9 cellular contexts compared by ENCODE assay signal in the genomic region with DNA sequence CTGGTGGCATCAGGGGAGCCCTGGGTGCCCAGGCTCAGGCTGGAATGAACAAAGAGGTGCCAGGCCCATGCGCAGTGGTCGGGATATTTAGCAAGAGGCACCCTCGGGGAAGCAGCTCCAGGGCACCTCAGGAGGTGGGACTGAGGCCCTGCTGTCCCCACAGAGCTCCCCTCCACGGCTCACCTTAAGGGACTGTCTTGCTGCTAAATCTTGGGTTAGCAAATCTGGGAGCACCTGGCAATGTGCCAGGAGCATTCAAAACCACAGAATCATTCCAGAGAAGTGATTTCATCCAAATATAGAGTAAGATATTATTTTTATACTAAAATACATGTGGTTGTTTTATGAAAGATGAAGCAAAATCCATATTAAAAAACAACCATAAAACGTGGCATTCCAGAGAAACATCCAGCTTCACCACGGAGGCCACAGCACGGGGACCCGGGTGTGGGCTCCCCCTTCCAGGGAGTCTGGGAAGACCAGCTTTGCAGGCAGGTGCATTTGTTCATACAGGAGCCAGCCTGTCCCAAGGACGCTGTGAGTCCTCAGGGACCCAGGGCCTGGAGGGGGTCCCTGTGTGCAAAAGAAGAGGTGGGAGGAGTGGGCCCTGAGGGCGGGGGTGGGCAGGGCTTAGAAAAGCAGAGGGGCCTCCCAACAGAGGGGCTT. TPM values are rescaled to one million over a fixed set of nuclear protein-coding genes. Genes with fewer than 3 reads are reported as not detected.
DNase-seq lines count a peak whose midpoint lies in the region; ATAC-seq and TF ChIP-seq lines count a peak whose summit lies in the region.
"Had no signal": no experiment of that assay in that cellular context is flagged by ENCODE, and none has a peak within 500 bp of the region (broad histone marks: within the 10 kb centered on the region; RNA-seq: fewer than 3 reads in every experiment).

No MANE protein-coding gene starts in this region.

- 0 out of 2 replicates have a peak, but pooled peaks cover 5% of the 10 kb centered on the region for H3K4me1 ChIP-seq in HEK293 (ENCODE audit: control insufficient read depth, insufficient read depth, low read length)
- H3K4me1 ChIP-seq in ascending aorta = peaks cover 28 to 52% of the 10 kb centered on the region in 2 donors
- peaks cover 12% of the 10 kb centered on the region for H3K4me1 ChIP-seq in right cardiac atrium (ENCODE audit: control insufficient read depth, insufficient read depth, low read length)

- POLR2A ChIA-PET in HEK293 (lab: Yijun Ruan, JAX) = interaction anchor here (0.6 to 6.4 kb wide), 7 partner anchors 17 to 190 kb away, joined by 3 to 130 read pairs (median 3); a partner anchor contains a TSS

- peaks cover 0 to 56% of the 10 kb centered on the region in 2 experiments; a peak in 1 of 3 replicates for H3K36me3 ChIP-seq in HEK293 (ENCODE audit: control insufficient read depth in 2 of 2, insufficient read depth in 1 of 2, low read length in 2 of 2)
- peaks cover 6 to 14% of the 10 kb centered on the region in 2 donors for H3K36me3 ChIP-seq in ascending aorta
- H3K36me3 ChIP-seq in H7 (replicated peaks; ENCODE audit: control insufficient read depth, insufficient read depth, low read length) = no peaks in the 10 kb centered on the region

- no peak for TF ChIP-seq CTCF in HEK293 (tag by site-specific recombination; IDR thresholded peaks at IDR 0.05)
- no peak for TF ChIP-seq CTCF in ascending aorta (IDR thresholded peaks at IDR 0.05)

- no peak overlapping the region for H3K4me3 ChIP-seq in HEK293 (ENCODE audit: low read depth, low read length)
- H3K4me3 ChIP-seq in ascending aorta = peak overlapping the region in 1 of 2 donors; percentile 30
- H3K4me3 ChIP-seq in right cardiac atrium (ENCODE audit: low read length) = no peak overlapping the region
- no peak overlapping the region for H3K4me3 ChIP-seq in H7 (ENCODE audit: insufficient read depth, low read depth, low read length)
- H3K4me3 ChIP-seq: testis had no signal

- H3K27ac ChIP-seq in HEK293 (ENCODE audit: extremely low read depth, low read depth, low read length) (no peak overlapping the region), ascending aorta (peak overlapping the region; percentile 68 to 99), right cardiac atrium (ENCODE audit: low read length) (peak overlapping the region; percentile 55)
- H3K27ac ChIP-seq: testis had no signal

- intact Hi-C loops in ascending aorta (cut with DNase I) = loop anchor here (1.0 to 5.0 kb wide), 4 partner anchors 16 to 256 kb away; no protein-coding TSS in a partner anchor
- intact Hi-C loops in right cardiac atrium (cut with DNase I) = loop anchor here in 2 of 4 donors (2.0 to 5.0 kb wide), 2 partner anchors 187 to 190 kb away; a partner anchor contains a TSS

- 59% methylated on average over 10 of the region's 10 CpGs for WGBS in right cardiac atrium

- DNase-seq in ascending aorta (ENCODE audit: low spot score in 2 of 2) (peak in 1 of 2 donors; percentile 88), right cardiac atrium (peak; percentile 56 to 77 (median 65)), smooth muscle cell of the brain vasculature (ENCODE audit: low read depth, low spot score) (peak; percentile 54), H4 (ENCODE audit: low spot score) (no peak), H7 (no peak), NCI-H2081 (lab: John Stamatoyannopoulos, UW) (no peak)
- DNase-seq: testis had no signal

- H3K27me3 ChIP-seq in ascending aorta (no peaks in the 10 kb centered on the region), right cardiac atrium (ENCODE audit: control insufficient read depth, insufficient read depth) (no peaks in the 10 kb centered on the region), H7 (ENCODE audit: control insufficient read depth, insufficient read depth, low read length) (no peaks in the 10 kb centered on the region)
- H3K27me3 ChIP-seq: testis had no signal

- CTCF ChIA-PET in HEK293 (lab: Yijun Ruan, JAX) = interaction anchor here (0.6 to 5.4 kb wide), 32 partner anchors 8 to 256 kb away, joined by 3 to 85 read pairs (median 5); a partner anchor contains a TSS

- ATAC-seq in right cardiac atrium = no peak
- ATAC-seq in HG02884 (IDR thresholded peaks at IDR 0.05; ENCODE audit: unreplicated experiment) = no peak

- H3K9me3 ChIP-seq in HEK293 (ENCODE audit: control insufficient read depth, insufficient read depth, low read depth, low read length) (no peaks in the 10 kb centered on the region), ascending aorta (no peaks in the 10 kb centered on the region), right cardiac atrium (ENCODE audit: control insufficient read depth, low read length) (no peaks in the 10 kb centered on the region)
- H3K9me3 ChIP-seq: testis had no signal

TF ChIP-seq in HEK293, 187 proteins besides CTCF, POLR2A, EP300 and RAD21:
- TF ChIP-seq BCL11B (tag by site-specific recombination; IDR thresholded peaks at IDR 0.05; ENCODE audit: low read depth) (no peak), ZNF24 (tag by site-specific recombination; IDR thresholded peaks at IDR 0.05) (no peak), ZNF501 (tag by site-specific recombination; IDR thresholded peaks at IDR 0.05) (no peak), ZIC2 (tag by site-specific recombination; IDR thresholded peaks at IDR 0.05) (peak; percentile 18; the same call in 1 of the 2 replicates), ZNF660 (tag by site-specific recombination; IDR thresholded peaks at IDR 0.05) (0 out of 2 replicates have a peak, but pooled peaks have one; percentile 62)

RNA-seq across cellular contexts. Expression of a gene that starts 16.3 kb away (rescaled TPM):
- total RNA-seq in ascending aorta = 40.0 TPM
- 10 to 100 TPM; 21.8 to 26.4 (median 25.3) TPM for total RNA-seq in right cardiac atrium
- 29.8 TPM for polyA plus RNA-seq in right cardiac atrium
- total RNA-seq in H4 (2014; rRNA removed; shearing (Covaris generic)) = 5.7 and 6.7 TPM in 2 replicates
- total RNA-seq in H7 (2014; rRNA removed; shearing (Covaris generic)) = 30.2 and 41.3 TPM in 2 replicates

RNA-seq across cellular contexts. Expression of a gene that starts 32.4 kb away (rescaled TPM):
- total RNA-seq in ascending aorta (11.6 TPM), right cardiac atrium (under 1 TPM; 0.26 to 0.79 (median 0.60) TPM)
- 0.25 TPM for polyA plus RNA-seq in right cardiac atrium
- 0.02 and 0.04 TPM in 2 replicates for total RNA-seq in H4 (2014; rRNA removed; shearing (Covaris generic))
- total RNA-seq in H7 (2014; rRNA removed; shearing (Covaris generic)) = 1.4 TPM in 2 replicates

Comparison
In these comparisons a context has a peak if more than half of its experiments do, and no peak if none do; other contexts are left out.
1. DNase-seq: peak in right cardiac atrium (3 of 3) and smooth muscle cell of the brain vasculature (single experiment); none in H4 (single experiment), H7 (single experiment) and NCI-H2081 (0 of 2).